1 cellular context compared by ENCODE assay signal in the genomic region with DNA sequence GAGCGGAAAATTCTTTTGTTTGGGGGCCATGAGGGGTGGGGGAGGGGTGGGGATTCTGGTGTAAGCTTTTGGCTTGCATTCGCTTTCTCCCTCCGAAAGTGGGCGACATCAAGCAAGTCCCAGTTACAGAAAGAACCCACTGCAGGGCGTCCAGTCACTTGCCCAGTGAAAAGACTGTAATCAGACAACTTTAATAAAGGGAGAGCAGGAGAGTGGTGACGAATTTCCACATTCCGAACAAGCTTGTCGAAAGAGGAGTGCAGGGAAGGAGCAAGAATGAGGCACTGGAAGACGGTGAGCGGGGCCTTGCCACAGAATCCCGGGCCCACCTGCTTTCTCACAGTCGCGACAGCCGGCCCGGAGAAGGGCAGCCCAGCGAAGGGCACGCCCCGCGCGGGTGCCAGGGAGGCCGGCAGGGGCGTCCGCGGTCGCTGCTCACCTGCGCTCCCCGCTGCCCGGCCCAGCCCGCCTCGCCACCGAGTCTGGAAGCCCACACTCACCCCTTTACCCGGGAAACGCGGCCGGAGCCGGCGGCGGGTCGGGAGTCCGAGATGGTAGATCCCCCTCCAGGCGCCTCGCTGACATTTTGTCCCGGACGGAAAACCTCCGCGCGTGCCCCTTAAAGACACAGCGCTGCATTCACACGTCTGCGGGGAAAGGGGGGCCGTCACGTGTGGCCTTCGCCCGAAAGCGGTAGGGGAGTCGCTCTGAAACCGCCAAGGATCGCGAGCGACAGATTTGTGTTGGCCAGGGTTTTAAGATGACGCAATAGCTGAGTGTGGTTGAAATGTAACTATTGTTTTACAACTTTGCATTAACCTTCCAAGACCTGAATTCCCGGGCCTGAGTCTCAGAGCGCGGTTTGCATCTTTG.
A peak's percentile ranks its signal among the peaks of the same experiment; 100 is the strongest.
TF ChIP-seq lines count a peak whose summit lies in the region.

A gene with protein sequence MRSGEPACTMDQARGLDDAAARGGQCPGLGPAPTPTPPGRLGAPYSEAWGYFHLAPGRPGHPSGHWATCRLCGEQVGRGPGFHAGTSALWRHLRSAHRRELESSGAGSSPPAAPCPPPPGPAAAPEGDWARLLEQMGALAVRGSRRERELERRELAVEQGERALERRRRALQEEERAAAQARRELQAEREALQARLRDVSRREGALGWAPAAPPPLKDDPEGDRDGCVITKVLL (minus strand): TSS at position 675 of the 873 bp plus-strand sequence. CDS start 9,407 bp downstream, outside the sequence.

TF ChIP-seq in GM12878, 131 proteins besides CTCF, POLR2A, EP300 and RAD21 (continued from another document):
- TF ChIP-seq, protein P1, sequence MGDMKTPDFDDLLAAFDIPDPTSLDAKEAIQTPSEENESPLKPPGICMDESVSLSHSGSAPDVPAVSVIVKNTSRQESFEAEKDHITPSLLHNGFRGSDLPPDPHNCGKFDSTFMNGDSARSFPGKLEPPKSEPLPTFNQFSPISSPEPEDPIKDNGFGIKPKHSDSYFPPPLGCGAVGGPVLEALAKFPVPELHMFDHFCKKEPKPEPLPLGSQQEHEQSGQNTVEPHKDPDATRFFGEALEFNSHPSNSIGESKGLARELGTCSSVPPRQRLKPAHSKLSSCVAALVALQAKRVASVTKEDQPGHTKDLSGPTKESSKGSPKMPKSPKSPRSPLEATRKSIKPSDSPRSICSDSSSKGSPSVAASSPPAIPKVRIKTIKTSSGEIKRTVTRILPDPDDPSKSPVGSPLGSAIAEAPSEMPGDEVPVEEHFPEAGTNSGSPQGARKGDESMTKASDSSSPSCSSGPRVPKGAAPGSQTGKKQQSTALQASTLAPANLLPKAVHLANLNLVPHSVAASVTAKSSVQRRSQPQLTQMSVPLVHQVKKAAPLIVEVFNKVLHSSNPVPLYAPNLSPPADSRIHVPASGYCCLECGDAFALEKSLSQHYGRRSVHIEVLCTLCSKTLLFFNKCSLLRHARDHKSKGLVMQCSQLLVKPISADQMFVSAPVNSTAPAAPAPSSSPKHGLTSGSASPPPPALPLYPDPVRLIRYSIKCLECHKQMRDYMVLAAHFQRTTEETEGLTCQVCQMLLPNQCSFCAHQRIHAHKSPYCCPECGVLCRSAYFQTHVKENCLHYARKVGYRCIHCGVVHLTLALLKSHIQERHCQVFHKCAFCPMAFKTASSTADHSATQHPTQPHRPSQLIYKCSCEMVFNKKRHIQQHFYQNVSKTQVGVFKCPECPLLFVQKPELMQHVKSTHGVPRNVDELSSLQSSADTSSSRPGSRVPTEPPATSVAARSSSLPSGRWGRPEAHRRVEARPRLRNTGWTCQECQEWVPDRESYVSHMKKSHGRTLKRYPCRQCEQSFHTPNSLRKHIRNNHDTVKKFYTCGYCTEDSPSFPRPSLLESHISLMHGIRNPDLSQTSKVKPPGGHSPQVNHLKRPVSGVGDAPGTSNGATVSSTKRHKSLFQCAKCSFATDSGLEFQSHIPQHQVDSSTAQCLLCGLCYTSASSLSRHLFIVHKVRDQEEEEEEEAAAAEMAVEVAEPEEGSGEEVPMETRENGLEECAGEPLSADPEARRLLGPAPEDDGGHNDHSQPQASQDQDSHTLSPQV (IDR thresholded peaks at IDR 0.05) = no peak
- TF ChIP-seq, protein P2, sequence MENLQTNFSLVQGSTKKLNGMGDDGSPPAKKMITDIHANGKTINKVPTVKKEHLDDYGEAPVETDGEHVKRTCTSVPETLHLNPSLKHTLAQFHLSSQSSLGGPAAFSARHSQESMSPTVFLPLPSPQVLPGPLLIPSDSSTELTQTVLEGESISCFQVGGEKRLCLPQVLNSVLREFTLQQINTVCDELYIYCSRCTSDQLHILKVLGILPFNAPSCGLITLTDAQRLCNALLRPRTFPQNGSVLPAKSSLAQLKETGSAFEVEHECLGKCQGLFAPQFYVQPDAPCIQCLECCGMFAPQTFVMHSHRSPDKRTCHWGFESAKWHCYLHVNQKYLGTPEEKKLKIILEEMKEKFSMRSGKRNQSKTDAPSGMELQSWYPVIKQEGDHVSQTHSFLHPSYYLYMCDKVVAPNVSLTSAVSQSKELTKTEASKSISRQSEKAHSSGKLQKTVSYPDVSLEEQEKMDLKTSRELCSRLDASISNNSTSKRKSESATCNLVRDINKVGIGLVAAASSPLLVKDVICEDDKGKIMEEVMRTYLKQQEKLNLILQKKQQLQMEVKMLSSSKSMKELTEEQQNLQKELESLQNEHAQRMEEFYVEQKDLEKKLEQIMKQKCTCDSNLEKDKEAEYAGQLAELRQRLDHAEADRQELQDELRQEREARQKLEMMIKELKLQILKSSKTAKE (IDR thresholded peaks at IDR 0.05; ENCODE audit: low read depth, poor library complexity, severe bottlenecking) = no peak
- TF ChIP-seq LARP7 (IDR thresholded peaks at IDR 0.05) = peak; percentile 92
- no peak; the same call in 1 of the 2 replicates for TF ChIP-seq SMC3 (IDR thresholded peaks at IDR 0.05; ENCODE audit: borderline replicate concordance, low read length)
- TF ChIP-seq POLR2AphosphoS2 (IDR thresholded peaks at IDR 0.05; ENCODE audit: low read depth, low read length) = no peak
- TF ChIP-seq RB1 (IDR thresholded peaks at IDR 0.05; ENCODE audit: borderline replicate concordance) = peak; percentile 50; the same call in 1 of the 2 replicates
- no peak for TF ChIP-seq CHD2 (IDR thresholded peaks at IDR 0.05; ENCODE audit: borderline replicate concordance, low read depth, low read length)
- peak; percentile 68 for TF ChIP-seq SMARCA5 (IDR thresholded peaks at IDR 0.05)
- TF ChIP-seq JUNB (IDR thresholded peaks at IDR 0.05) = no peak
- TF ChIP-seq BHLHE40 (IDR thresholded peaks at IDR 0.05; ENCODE audit: borderline replicate concordance in 1 of 2, low read depth in 2 of 2, low read length in 1 of 2) = peak; percentile 95 to 96
- no peak for TF ChIP-seq HDAC6 (IDR thresholded peaks at IDR 0.05; ENCODE audit: unreplicated experiment)
- TF ChIP-seq, protein P3, sequence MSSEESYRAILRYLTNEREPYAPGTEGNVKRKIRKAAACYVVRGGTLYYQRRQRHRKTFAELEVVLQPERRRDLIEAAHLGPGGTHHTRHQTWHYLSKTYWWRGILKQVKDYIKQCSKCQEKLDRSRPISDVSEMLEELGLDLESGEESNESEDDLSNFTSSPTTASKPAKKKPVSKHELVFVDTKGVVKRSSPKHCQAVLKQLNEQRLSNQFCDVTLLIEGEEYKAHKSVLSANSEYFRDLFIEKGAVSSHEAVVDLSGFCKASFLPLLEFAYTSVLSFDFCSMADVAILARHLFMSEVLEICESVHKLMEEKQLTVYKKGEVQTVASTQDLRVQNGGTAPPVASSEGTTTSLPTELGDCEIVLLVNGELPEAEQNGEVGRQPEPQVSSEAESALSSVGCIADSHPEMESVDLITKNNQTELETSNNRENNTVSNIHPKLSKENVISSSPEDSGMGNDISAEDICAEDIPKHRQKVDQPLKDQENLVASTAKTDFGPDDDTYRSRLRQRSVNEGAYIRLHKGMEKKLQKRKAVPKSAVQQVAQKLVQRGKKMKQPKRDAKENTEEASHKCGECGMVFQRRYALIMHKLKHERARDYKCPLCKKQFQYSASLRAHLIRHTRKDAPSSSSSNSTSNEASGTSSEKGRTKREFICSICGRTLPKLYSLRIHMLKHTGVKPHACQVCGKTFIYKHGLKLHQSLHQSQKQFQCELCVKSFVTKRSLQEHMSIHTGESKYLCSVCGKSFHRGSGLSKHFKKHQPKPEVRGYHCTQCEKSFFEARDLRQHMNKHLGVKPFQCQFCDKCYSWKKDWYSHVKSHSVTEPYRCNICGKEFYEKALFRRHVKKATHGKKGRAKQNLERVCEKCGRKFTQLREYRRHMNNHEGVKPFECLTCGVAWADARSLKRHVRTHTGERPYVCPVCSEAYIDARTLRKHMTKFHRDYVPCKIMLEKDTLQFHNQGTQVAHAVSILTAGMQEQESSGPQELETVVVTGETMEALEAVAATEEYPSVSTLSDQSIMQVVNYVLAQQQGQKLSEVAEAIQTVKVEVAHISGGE (CRISPR knock-in tag; IDR thresholded peaks at IDR 0.05) = no peak
- no peak for TF ChIP-seq FOXK2 (IDR thresholded peaks at IDR 0.05)
- TF ChIP-seq, protein P4, sequence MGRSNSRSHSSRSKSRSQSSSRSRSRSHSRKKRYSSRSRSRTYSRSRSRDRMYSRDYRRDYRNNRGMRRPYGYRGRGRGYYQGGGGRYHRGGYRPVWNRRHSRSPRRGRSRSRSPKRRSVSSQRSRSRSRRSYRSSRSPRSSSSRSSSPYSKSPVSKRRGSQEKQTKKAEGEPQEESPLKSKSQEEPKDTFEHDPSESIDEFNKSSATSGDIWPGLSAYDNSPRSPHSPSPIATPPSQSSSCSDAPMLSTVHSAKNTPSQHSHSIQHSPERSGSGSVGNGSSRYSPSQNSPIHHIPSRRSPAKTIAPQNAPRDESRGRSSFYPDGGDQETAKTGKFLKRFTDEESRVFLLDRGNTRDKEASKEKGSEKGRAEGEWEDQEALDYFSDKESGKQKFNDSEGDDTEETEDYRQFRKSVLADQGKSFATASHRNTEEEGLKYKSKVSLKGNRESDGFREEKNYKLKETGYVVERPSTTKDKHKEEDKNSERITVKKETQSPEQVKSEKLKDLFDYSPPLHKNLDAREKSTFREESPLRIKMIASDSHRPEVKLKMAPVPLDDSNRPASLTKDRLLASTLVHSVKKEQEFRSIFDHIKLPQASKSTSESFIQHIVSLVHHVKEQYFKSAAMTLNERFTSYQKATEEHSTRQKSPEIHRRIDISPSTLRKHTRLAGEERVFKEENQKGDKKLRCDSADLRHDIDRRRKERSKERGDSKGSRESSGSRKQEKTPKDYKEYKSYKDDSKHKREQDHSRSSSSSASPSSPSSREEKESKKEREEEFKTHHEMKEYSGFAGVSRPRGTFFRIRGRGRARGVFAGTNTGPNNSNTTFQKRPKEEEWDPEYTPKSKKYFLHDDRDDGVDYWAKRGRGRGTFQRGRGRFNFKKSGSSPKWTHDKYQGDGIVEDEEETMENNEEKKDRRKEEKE (IDR thresholded peaks at IDR 0.05) = 0 out of 2 replicates have a peak, but pooled peaks have one; percentile 10
- TF ChIP-seq ZZZ3 (IDR thresholded peaks at IDR 0.05; ENCODE audit: control insufficient read depth, insufficient read length, low read depth) = no peak
- TF ChIP-seq CEBPB (IDR thresholded peaks at IDR 0.05; ENCODE audit: borderline replicate concordance in 1 of 2, low read depth in 2 of 2, low read length in 2 of 2) = peak in 1 of 2 experiments; percentile 80; a peak in 1 of 4 replicates
- 0 out of 2 replicates have a peak, but pooled peaks have one; percentile 61 for TF ChIP-seq ZBED1 (IDR thresholded peaks at IDR 0.05; ENCODE audit: borderline replicate concordance)
- TF ChIP-seq TCF12 (IDR thresholded peaks at IDR 0.05; ENCODE audit: low read depth, low read length) = no peak
- TF ChIP-seq HDGF (IDR thresholded peaks at IDR 0.05) = no peak
- TF ChIP-seq, protein P5, sequence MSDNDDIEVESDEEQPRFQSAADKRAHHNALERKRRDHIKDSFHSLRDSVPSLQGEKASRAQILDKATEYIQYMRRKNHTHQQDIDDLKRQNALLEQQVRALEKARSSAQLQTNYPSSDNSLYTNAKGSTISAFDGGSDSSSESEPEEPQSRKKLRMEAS (IDR thresholded peaks at IDR 0.05; ENCODE audit: low read depth, low read length) = peak; percentile 70
- no peak for TF ChIP-seq CHD1 (IDR thresholded peaks at IDR 0.05; ENCODE audit: low read depth, low read length)
- TF ChIP-seq IKZF2 (IDR thresholded peaks at IDR 0.05) = peak in 1 of 2 experiments; percentile 42; a peak in 2 of 4 replicates
- TF ChIP-seq, protein P6, sequence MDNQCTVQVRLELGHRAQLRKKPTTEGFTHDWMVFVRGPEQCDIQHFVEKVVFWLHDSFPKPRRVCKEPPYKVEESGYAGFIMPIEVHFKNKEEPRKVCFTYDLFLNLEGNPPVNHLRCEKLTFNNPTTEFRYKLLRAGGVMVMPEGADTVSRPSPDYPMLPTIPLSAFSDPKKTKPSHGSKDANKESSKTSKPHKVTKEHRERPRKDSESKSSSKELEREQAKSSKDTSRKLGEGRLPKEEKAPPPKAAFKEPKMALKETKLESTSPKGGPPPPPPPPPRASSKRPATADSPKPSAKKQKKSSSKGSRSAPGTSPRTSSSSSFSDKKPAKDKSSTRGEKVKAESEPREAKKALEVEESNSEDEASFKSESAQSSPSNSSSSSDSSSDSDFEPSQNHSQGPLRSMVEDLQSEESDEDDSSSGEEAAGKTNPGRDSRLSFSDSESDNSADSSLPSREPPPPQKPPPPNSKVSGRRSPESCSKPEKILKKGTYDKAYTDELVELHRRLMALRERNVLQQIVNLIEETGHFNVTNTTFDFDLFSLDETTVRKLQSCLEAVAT (IDR thresholded peaks at IDR 0.05) = no peak
- no peak for TF ChIP-seq RFX5 (IDR thresholded peaks at IDR 0.05; ENCODE audit: low read depth, low read length)
- 0 out of 2 replicates have a peak, but pooled peaks have one; percentile 21 for TF ChIP-seq IRF4 (IDR thresholded peaks at IDR 0.05; ENCODE audit: low read depth, low read length)
- TF ChIP-seq SIX5 (IDR thresholded peaks at IDR 0.05; ENCODE audit: low read depth, low read length, severe bottlenecking) = no peak
- TF ChIP-seq BMI1 (IDR thresholded peaks at IDR 0.05; ENCODE audit: borderline replicate concordance) = no peak
- peak; percentile 30; the same call in 1 of the 2 replicates for TF ChIP-seq NR2C1 (IDR thresholded peaks at IDR 0.05)
- 0 out of 2 replicates have a peak, but pooled peaks have one; percentile 9 for TF ChIP-seq TARDBP (IDR thresholded peaks at IDR 0.05; ENCODE audit: borderline replicate concordance)
- TF ChIP-seq MTA2 (IDR thresholded peaks at IDR 0.05; ENCODE audit: low read depth) = no peak
- TF ChIP-seq CBFB (IDR thresholded peaks at IDR 0.05; ENCODE audit: low read depth) = peak; percentile 66
- TF ChIP-seq EZH2 (IDR thresholded peaks at IDR 0.05; ENCODE audit: borderline replicate concordance, control insufficient read depth, low read depth, low read length) = no peak
- no peak for TF ChIP-seq SREBF2 (IDR thresholded peaks at IDR 0.05; ENCODE audit: low read length)
- TF ChIP-seq BCL11A (IDR thresholded peaks at IDR 0.05; ENCODE audit: low read depth, low read length) = no peak
- TF ChIP-seq ATF7 (IDR thresholded peaks at IDR 0.05; ENCODE audit: low read depth) = peak; percentile 92
- no peak for TF ChIP-seq SRF (IDR thresholded peaks at IDR 0.05; ENCODE audit: low read depth in 2 of 2, low read length in 2 of 2)
- TF ChIP-seq ETV6 (conservative IDR thresholded peaks at IDR 0.05 in 1 of 2, IDR thresholded peaks at IDR 0.05 in 1 of 2; ENCODE audit: borderline replicate concordance in 1 of 2, low read depth in 1 of 2) = 0 out of 4 replicates have a peak, but pooled peaks of 1 of the 2 experiments have one; percentile 6
- TF ChIP-seq POU2F2 (IDR thresholded peaks at IDR 0.05; ENCODE audit: borderline replicate concordance, low read depth, low read length) = no peak
- TF ChIP-seq WRNIP1 (IDR thresholded peaks at IDR 0.05; ENCODE audit: borderline replicate concordance, low read depth, low read length) = no peak
